In the genomic region with DNA sequence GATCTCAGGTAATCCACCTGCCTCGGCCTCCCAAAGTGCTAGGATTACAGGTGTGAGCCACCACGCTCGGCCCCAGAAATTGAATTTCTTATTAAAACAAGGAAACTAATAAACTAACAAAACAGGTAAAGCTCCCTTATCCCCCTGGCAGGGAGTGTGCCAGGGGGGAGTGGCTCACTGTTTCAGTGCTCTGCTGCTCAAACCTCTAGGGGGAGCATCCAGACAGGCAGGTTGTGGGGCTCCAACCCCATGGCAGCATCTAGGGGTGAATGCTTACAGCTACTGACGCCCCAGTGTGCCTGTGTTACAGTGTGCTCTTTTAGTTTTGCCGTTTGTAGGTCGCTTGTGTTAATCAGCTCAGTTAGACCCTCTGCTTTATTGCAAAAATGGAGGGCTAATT, we compare ENCODE assay signal across 15 cellular contexts.
DNase-seq lines count a peak whose midpoint lies in the region; ATAC-seq and TF ChIP-seq lines count a peak whose summit lies in the region.
"Had no signal": no experiment of that assay in that cellular context is flagged by ENCODE, and none has a peak within 500 bp of the region (broad histone marks: within the 10 kb centered on the region; RNA-seq: fewer than 3 reads in every experiment).

No MANE protein-coding gene starts in this region.

- H3K4me3 ChIP-seq in GM23338 (no peak overlapping the region), endodermal cell (ENCODE audit: low read length) (no peak overlapping the region), retinal pigment epithelial cell (ENCODE audit: low read length) (no peak overlapping the region)
- H3K4me3 ChIP-seq: BLaER1 had no signal

- no peaks in the 10 kb centered on the region for H4K20me1 ChIP-seq in GM23338 (replicated peaks; ENCODE audit: insufficient read depth)
- H4K20me1 ChIP-seq: BLaER1 had no signal

- ATAC-seq in GM23338 (no peak; the same call in 2 of the 3 replicates), HG03108 (IDR thresholded peaks at IDR 0.05; ENCODE audit: unreplicated experiment) (no peak), HG02623 (IDR thresholded peaks at IDR 0.05; ENCODE audit: unreplicated experiment) (no peak), GM21381 (IDR thresholded peaks at IDR 0.05; ENCODE audit: unreplicated experiment) (no peak)

- no peak overlapping the region for H3K27ac Mint-ChIP-seq in GM23338
- no peak overlapping the region for H3K27ac Mint-ChIP-seq in endodermal cell
- H3K27ac Mint-ChIP-seq: CD4-positive, CD25-positive, alpha-beta regulatory T cell; IgD-negative memory B cell had no signal

- 70 to 91% methylated on average over 3 to 6 of the region's 6 CpGs for WGBS in endodermal cell (ENCODE audit: insufficient coverage in 1 of 2, insufficient read length in 1 of 2), 2 experiments

- H3K36me3 Mint-ChIP-seq in GM23338 (ENCODE audit: low read depth) (peaks cover 5% of the 10 kb centered on the region; the same call in 2 of the 3 replicates), endodermal cell (ENCODE audit: low read depth) (no peaks in the 10 kb centered on the region)
- H3K36me3 Mint-ChIP-seq: CD4-positive, CD25-positive, alpha-beta regulatory T cell; IgD-negative memory B cell had no signal

- peaks cover 6% of the 10 kb centered on the region; the same call in 1 of the 2 replicates for H3K9me2 ChIP-seq in GM23338 (ENCODE audit: insufficient read depth)

- peak overlapping the region; percentile 81; the same call in 1 of the 2 replicates for H2AFZ ChIP-seq in GM23338

- H3K36me3 ChIP-seq in GM23338 (ENCODE audit: insufficient read depth) (no peaks in the 10 kb centered on the region), endodermal cell (ENCODE audit: control insufficient read depth, insufficient read depth, low read length) (no peaks in the 10 kb centered on the region)
- H3K36me3 ChIP-seq: BLaER1 had no signal

- no peaks in the 10 kb centered on the region for H3K79me2 ChIP-seq in GM23338 (replicated peaks; ENCODE audit: insufficient read depth)

- no peak overlapping the region for H3K9ac ChIP-seq in endodermal cell (ENCODE audit: extremely low read depth, low read length, poor library complexity, severe bottlenecking)
- H3K9ac ChIP-seq: BLaER1, KMS-11 had no signal

- peak; percentile 33 to 59 for TF ChIP-seq CTCF in GM23338 (conservative IDR thresholded peaks at IDR 0.05; ENCODE audit: low read depth in 2 of 2)
- TF ChIP-seq CTCF in LNCAP (IDR thresholded peaks at IDR 0.05): peak; percentile 20; the same call in 1 of the 2 replicates
- peak; percentile 45 for TF ChIP-seq CTCF in endodermal cell (conservative IDR thresholded peaks at IDR 0.05)
- peak; percentile 5 for TF ChIP-seq CTCF in retinal pigment epithelial cell (conservative IDR thresholded peaks at IDR 0.05; ENCODE audit: low read depth, low read length)

- H3K4me3 Mint-ChIP-seq in GM23338: no peak overlapping the region
- H3K4me3 Mint-ChIP-seq in endodermal cell: no peak overlapping the region
- H3K4me3 Mint-ChIP-seq: CD4-positive, CD25-positive, alpha-beta regulatory T cell; IgD-negative memory B cell had no signal

- H3K9me3 Mint-ChIP-seq in GM23338: peaks cover 70% of the 10 kb centered on the region
- H3K9me3 Mint-ChIP-seq in endodermal cell: peaks cover 10% of the 10 kb centered on the region

- H3K4me1 ChIP-seq in GM23338 (ENCODE audit: insufficient read depth) (no peaks in the 10 kb centered on the region), endodermal cell (ENCODE audit: control insufficient read depth, insufficient read depth, low read length) (no peaks in the 10 kb centered on the region)
- H3K4me1 ChIP-seq: BLaER1 had no signal

- H3F3A ChIP-seq in GM23338 (replicated peaks; ENCODE audit: low read depth): no peaks in the 10 kb centered on the region

- no peaks in the 10 kb centered on the region for H3K9me3 ChIP-seq in endodermal cell (ENCODE audit: control insufficient read depth, low read length)
- H3K9me3 ChIP-seq: BLaER1 had no signal

- H3K27me3 Mint-ChIP-seq in GM23338 (ENCODE audit: insufficient read depth, low read depth, poor library complexity) (peaks cover 2% of the 10 kb centered on the region), endodermal cell (ENCODE audit: insufficient read depth) (no peaks in the 10 kb centered on the region)
- H3K27me3 Mint-ChIP-seq: CD4-positive, CD25-positive, alpha-beta regulatory T cell; IgD-negative memory B cell had no signal

- H3K4me1 Mint-ChIP-seq in GM23338 (no peaks in the 10 kb centered on the region), endodermal cell (peaks cover 3% of the 10 kb centered on the region)
- H3K4me1 Mint-ChIP-seq: CD4-positive, CD25-positive, alpha-beta regulatory T cell; IgD-negative memory B cell had no signal

- no peak overlapping the region for H3K27ac ChIP-seq in GM23338 (ENCODE audit: low read depth)
- H3K27ac ChIP-seq in endodermal cell (ENCODE audit: low read depth, low read length): no peak overlapping the region
- H3K27ac ChIP-seq: BLaER1, KMS-11 had no signal

- DNase-seq in GM23338 (ENCODE audit: low spot score) (peak; percentile 31), endodermal cell (peak; percentile 54), retinal pigment epithelial cell (ENCODE audit: low read depth) (no peak)
- DNase-seq: 8988T; AML-193; Calu3; CD4-positive, CD25-positive, alpha-beta regulatory T cell; DMS 273 treated with DMSO at 0.1 percent for 48 hours had no signal

- no peak overlapping the region for H3K4me2 ChIP-seq in GM23338
- H3K4me2 ChIP-seq: BLaER1, KMS-11 had no signal

- H3K27me3 ChIP-seq in GM23338 (ENCODE audit: insufficient read depth) (no peaks in the 10 kb centered on the region), endodermal cell (ENCODE audit: control insufficient read depth, insufficient read depth, low read length, poor library complexity, severe bottlenecking) (no peaks in the 10 kb centered on the region)
- H3K27me3 ChIP-seq: BLaER1 had no signal

TF ChIP-seq in GM23338, 12 proteins besides CTCF, POLR2A, EP300 and RAD21 (continues in another document):
- TF ChIP-seq NANOG (IDR thresholded peaks at IDR 0.05; ENCODE audit: borderline replicate concordance) (no peak), JUNB (IDR thresholded peaks at IDR 0.05; ENCODE audit: unreplicated experiment) (no peak), EZH2phosphoT487 (IDR thresholded peaks at IDR 0.05; ENCODE audit: unreplicated experiment) (no peak), ZNF114 (CRISPR knock-in tag; IDR thresholded peaks at IDR 0.05) (no peak)
- TF ChIP-seq, protein P1, sequence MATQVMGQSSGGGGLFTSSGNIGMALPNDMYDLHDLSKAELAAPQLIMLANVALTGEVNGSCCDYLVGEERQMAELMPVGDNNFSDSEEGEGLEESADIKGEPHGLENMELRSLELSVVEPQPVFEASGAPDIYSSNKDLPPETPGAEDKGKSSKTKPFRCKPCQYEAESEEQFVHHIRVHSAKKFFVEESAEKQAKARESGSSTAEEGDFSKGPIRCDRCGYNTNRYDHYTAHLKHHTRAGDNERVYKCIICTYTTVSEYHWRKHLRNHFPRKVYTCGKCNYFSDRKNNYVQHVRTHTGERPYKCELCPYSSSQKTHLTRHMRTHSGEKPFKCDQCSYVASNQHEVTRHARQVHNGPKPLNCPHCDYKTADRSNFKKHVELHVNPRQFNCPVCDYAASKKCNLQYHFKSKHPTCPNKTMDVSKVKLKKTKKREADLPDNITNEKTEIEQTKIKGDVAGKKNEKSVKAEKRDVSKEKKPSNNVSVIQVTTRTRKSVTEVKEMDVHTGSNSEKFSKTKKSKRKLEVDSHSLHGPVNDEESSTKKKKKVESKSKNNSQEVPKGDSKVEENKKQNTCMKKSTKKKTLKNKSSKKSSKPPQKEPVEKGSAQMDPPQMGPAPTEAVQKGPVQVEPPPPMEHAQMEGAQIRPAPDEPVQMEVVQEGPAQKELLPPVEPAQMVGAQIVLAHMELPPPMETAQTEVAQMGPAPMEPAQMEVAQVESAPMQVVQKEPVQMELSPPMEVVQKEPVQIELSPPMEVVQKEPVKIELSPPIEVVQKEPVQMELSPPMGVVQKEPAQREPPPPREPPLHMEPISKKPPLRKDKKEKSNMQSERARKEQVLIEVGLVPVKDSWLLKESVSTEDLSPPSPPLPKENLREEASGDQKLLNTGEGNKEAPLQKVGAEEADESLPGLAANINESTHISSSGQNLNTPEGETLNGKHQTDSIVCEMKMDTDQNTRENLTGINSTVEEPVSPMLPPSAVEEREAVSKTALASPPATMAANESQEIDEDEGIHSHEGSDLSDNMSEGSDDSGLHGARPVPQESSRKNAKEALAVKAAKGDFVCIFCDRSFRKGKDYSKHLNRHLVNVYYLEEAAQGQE (IDR thresholded peaks at IDR 0.05; ENCODE audit: unreplicated experiment): no peak
- TF ChIP-seq, protein P2, sequence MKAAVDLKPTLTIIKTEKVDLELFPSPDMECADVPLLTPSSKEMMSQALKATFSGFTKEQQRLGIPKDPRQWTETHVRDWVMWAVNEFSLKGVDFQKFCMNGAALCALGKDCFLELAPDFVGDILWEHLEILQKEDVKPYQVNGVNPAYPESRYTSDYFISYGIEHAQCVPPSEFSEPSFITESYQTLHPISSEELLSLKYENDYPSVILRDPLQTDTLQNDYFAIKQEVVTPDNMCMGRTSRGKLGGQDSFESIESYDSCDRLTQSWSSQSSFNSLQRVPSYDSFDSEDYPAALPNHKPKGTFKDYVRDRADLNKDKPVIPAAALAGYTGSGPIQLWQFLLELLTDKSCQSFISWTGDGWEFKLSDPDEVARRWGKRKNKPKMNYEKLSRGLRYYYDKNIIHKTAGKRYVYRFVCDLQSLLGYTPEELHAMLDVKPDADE (IDR thresholded peaks at IDR 0.05): no peak
